30 cellular contexts compared by ENCODE assay signal in the genomic region with DNA sequence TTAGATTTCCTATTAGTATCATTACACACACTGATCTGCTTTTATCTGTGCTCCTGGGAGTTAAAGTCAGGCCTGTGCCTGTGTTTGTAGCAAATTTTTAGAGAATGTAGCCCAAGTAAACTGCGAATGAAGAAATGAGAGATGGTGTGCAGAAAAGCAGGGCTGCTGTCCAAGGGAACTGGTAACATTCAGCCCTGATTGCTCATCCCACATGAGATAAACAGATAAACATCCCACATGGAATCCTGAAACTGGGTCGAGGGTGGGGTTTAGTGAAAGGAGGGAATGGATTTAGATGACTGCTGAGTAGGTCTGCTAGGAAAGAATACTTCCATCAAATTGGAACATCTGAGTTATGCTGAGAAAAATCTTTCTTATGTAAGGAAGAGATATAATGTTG.
DNase-seq lines count a peak whose midpoint lies in the region; ATAC-seq, FAIRE-seq and TF ChIP-seq lines count a peak whose summit lies in the region.
"Had no signal": no experiment of that assay in that cellular context is flagged by ENCODE, and none has a peak within 500 bp of the region (broad histone marks: within the 10 kb centered on the region; RNA-seq: fewer than 3 reads in every experiment).

No MANE protein-coding gene starts in this region.

- H3K9me3 ChIP-seq in PC-3 (ENCODE audit: low read length) (no peaks in the 10 kb centered on the region), right cardiac atrium (ENCODE audit: control insufficient read depth, low read length) (no peaks in the 10 kb centered on the region), HepG2 (ENCODE audit: low read length) (no peaks in the 10 kb centered on the region)
- H3K9me3 ChIP-seq: BLaER1 treated with 17β-estradiol and CSF1 and Interleukin-3, amounts not matched to agents 10 nM and 100 nM; left ventricle myocardium inferior; right lobe of liver; tibial artery had no signal

- no peak overlapping the region for H3K27ac ChIP-seq in PC-3 (ENCODE audit: low read length)
- no peak overlapping the region for H3K27ac ChIP-seq in right cardiac atrium (ENCODE audit: low read length)
- H3K27ac ChIP-seq in HepG2 (ENCODE audit: extremely low read length, insufficient read depth, low read length), result no peak overlapping the region
- H3K27ac ChIP-seq: BLaER1 treated with 17β-estradiol and CSF1 and Interleukin-3, amounts not matched to agents 10 nM and 100 nM; left ventricle myocardium inferior; right lobe of liver; tibial artery had no signal

- TF ChIP-seq CTCF in PC-3 (conservative IDR thresholded peaks at IDR 0.05; ENCODE audit: low read depth, low read length) (no peak), fibroblast of villous mesenchyme (IDR thresholded peaks at IDR 0.05; ENCODE audit: insufficient read depth, low read depth, low read length) (no peak), HepG2 (CRISPR knock-in tag; IDR thresholded peaks at IDR 0.05) (no peak)

- H3K4me1 ChIP-seq in PC-3 (ENCODE audit: insufficient read depth, low read length) (no peaks in the 10 kb centered on the region), right cardiac atrium (ENCODE audit: control insufficient read depth, insufficient read depth, low read length) (peaks cover 2% of the 10 kb centered on the region), HepG2 (ENCODE audit: insufficient read depth, low read length) (no peaks in the 10 kb centered on the region)
- H3K4me1 ChIP-seq: BLaER1 treated with 17β-estradiol and CSF1 and Interleukin-3, amounts not matched to agents 10 nM and 100 nM; right lobe of liver; tibial artery had no signal

- no peak for FAIRE-seq in HepG2 (lab: Jason Lieb, UNC)
- FAIRE-seq: keratinocyte had no signal

- no peaks in the 10 kb centered on the region for H4K20me1 ChIP-seq in PC-3 (ENCODE audit: low read length)
- no peaks in the 10 kb centered on the region for H4K20me1 ChIP-seq in HepG2 (ENCODE audit: insufficient read depth, low read length)
- H4K20me1 ChIP-seq: BLaER1 treated with 17β-estradiol and CSF1 and Interleukin-3, amounts not matched to agents 10 nM and 100 nM had no signal

- TF ChIP-seq RAD21 in HepG2 (CRISPR knock-in tag; IDR thresholded peaks at IDR 0.05), result no peak

- no peaks in the 10 kb centered on the region for H3K36me3 ChIP-seq in PC-3 (ENCODE audit: low read depth, low read length)
- H3K36me3 ChIP-seq in HepG2 (replicated peaks in 1 of 2; ENCODE audit: control insufficient read depth in 1 of 2, insufficient read depth in 2 of 2, low read length in 2 of 2), result no peaks in the 10 kb centered on the region
- H3K36me3 ChIP-seq: BLaER1 treated with 17β-estradiol and CSF1 and Interleukin-3, amounts not matched to agents 10 nM and 100 nM; left ventricle myocardium inferior; right lobe of liver; tibial artery had no signal

- no peak for TF ChIP-seq EP300 in HepG2 (IDR thresholded peaks at IDR 0.05; ENCODE audit: low read depth in 2 of 2, low read length in 2 of 2)
- TF ChIP-seq EP300 in HepG2 (CRISPR knock-in tag; IDR thresholded peaks at IDR 0.05; ENCODE audit: borderline replicate concordance), result no peak

- ATAC-seq in PC-3, result no peak
- no peak for ATAC-seq in right cardiac atrium
- no peak for ATAC-seq in HepG2
- ATAC-seq: activated CD8-positive, alpha-beta memory T cell treated with anti-CD3 and anti-CD28 coated beads, Interleukin-2, amount 10 ng/mL, durations not matched to agents 7 days and 5 days; activated naive CD8-positive, alpha-beta T cell treated with anti-CD3 and anti-CD28 coated beads, Interleukin-2, amount 50 U/mL, for 24 hours; Panc1; right lobe of liver had no signal

- DNase-seq in AG08396 (ENCODE audit: low spot score) (peak; percentile 38), GM03348 (ENCODE audit: low spot score) (peak; percentile 41), PC-3 (peak; percentile 1), fibroblast of villous mesenchyme (ENCODE audit: low read depth) (peak; percentile 14), NCI-H526 treated with DMSO at 0.1 percent for 48 hours (lab: John Stamatoyannopoulos, UW) (no peak), right cardiac atrium (no peak), HepG2 (ENCODE audit: low spot score) (no peak), NCI-H2029 (lab: John Stamatoyannopoulos, UW) (no peak)
- DNase-seq: activated CD4-positive, alpha-beta T cell treated with anti-CD3 and anti-CD28 coated beads, Interleukin-2, amount 50 U/mL, for 4 hours; activated CD8-positive, alpha-beta memory T cell treated with anti-CD3 and anti-CD28 coated beads, Interleukin-2, amount 10 ng/mL, durations not matched to agents 7 days and 5 days; activated naive CD4-positive, alpha-beta T cell; activated naive CD8-positive, alpha-beta T cell treated with anti-CD3 and anti-CD28 coated beads, Interleukin-2, amount 50 U/mL, for 24 hours; activated T-cell treated with anti-CD3 and anti-CD28 coated beads, Interleukin-2, amount 50 U/mL, for 48 hours; DMS153; GDM1; glutamatergic neuron; left ventricle myocardium inferior; NCI-H1092; NCI-H1694 treated with DMSO at 0.1 percent for 48 hours; NCI-H2171 treated with DMSO at 0.1 percent for 48 hours; NCI-H524 treated with DMSO at 0.1 percent for 48 hours; posterior cingulate gyrus; right lobe of liver; Right ventricle myocardium superior; stimulated activated CD4-positive, alpha-beta T cell treated with anti-CD3 and anti-CD28 coated beads, Interleukin-2, amount 100 ng/mL, for 48 hours; T-helper 2 cell; tibial artery had no signal

- H2AFZ ChIP-seq in PC-3 (ENCODE audit: low read length), result no peak overlapping the region
- H2AFZ ChIP-seq in HepG2 (ENCODE audit: low read length), result no peak overlapping the region

- no peaks in the 10 kb centered on the region for H3K79me2 ChIP-seq in PC-3 (ENCODE audit: low read length)
- no peaks in the 10 kb centered on the region for H3K79me2 ChIP-seq in HepG2 (ENCODE audit: insufficient read depth, low read length)

- 44% methylated on average over 2 of the region's 2 CpGs for WGBS in right cardiac atrium
- WGBS in HepG2 (ENCODE audit: low lambda C conversion rate), result 2% methylated on average over 2 of the region's 2 CpGs

- H3F3A ChIP-seq in PC-3 (ENCODE audit: low read length, unreplicated experiment), result no peaks in the 10 kb centered on the region

- CTCF ChIA-PET in PC-3 (lab: Charles Lee) (no interaction called here), HepG2 (lab: Yijun Ruan, JAX; ENCODE audit: low intra/inter-chr PET ratio, low total read pairs) (no interaction called here)

- no peak overlapping the region for H3K4me2 ChIP-seq in PC-3 (ENCODE audit: low read length)
- H3K4me2 ChIP-seq in HepG2 (ENCODE audit: low read depth, low read length), result no peak overlapping the region
- H3K4me2 ChIP-seq: BLaER1 treated with 17β-estradiol and CSF1 and Interleukin-3, amounts not matched to agents 10 nM and 100 nM had no signal

- POLR2A ChIA-PET in PC-3 (lab: Charles Lee; ENCODE audit: unreplicated experiment) (no interaction called here), HepG2 (lab: Yijun Ruan, JAX) (no interaction called here)

- H3K27me3 ChIP-seq in PC-3 (ENCODE audit: low read length) (no peaks in the 10 kb centered on the region), right cardiac atrium (ENCODE audit: control insufficient read depth, insufficient read depth) (no peaks in the 10 kb centered on the region), HepG2 (ENCODE audit: control insufficient read depth in 1 of 2, insufficient read depth in 2 of 2, low read length in 2 of 2) (no peaks in the 10 kb centered on the region)
- H3K27me3 ChIP-seq: BLaER1 treated with 17β-estradiol and CSF1 and Interleukin-3, amounts not matched to agents 10 nM and 100 nM; right lobe of liver; tibial artery had no signal

- no peak overlapping the region for H3K9ac ChIP-seq in PC-3 (ENCODE audit: low read length)
- no peak overlapping the region for H3K9ac ChIP-seq in HepG2 (ENCODE audit: insufficient read depth, low read depth, low read length)
- H3K9ac ChIP-seq: BLaER1 treated with 17β-estradiol and CSF1 and Interleukin-3, amounts not matched to agents 10 nM and 100 nM had no signal

- intact Hi-C loops in PC-3 (cut with micrococcal nuclease) (no loop called here), right cardiac atrium (cut with DNase I) (no loop called here), HepG2 (cut with micrococcal nuclease; ENCODE audit: unreplicated experiment) (no loop called here)

- in situ Hi-C loops in HepG2 (cut with HindIII; ENCODE audit: extremely low pct_ligation_motif_present, low pct_unique_long_range_greater_than_20kb), result no loop called here

- no peak overlapping the region for H3K4me3 ChIP-seq in PC-3 (ENCODE audit: low read length)
- H3K4me3 ChIP-seq in fibroblast of villous mesenchyme (ENCODE audit: low read depth, low read length), result no peak overlapping the region
- H3K4me3 ChIP-seq in right cardiac atrium (ENCODE audit: low read length), result no peak overlapping the region
- no peak overlapping the region for H3K4me3 ChIP-seq in HepG2 (replicated peaks in 1 of 3; ENCODE audit: insufficient read depth in 1 of 3, low read depth in 2 of 3, low read length in 3 of 3)
- H3K4me3 ChIP-seq: BLaER1 treated with 17β-estradiol and CSF1 and Interleukin-3, amounts not matched to agents 10 nM and 100 nM; left ventricle myocardium inferior; right lobe of liver; tibial artery had no signal

- TF ChIP-seq POLR2A in HepG2 (IDR thresholded peaks at IDR 0.05; ENCODE audit: insufficient read depth in 1 of 2, low read depth in 2 of 2, low read length in 2 of 2), result no peak

- H3K9me2 ChIP-seq in PC-3 (replicated peaks; ENCODE audit: low read length), result no peaks in the 10 kb centered on the region

- no TSS peak for BruUV-seq in PC-3 (replicated peaks; lab: Mats Ljungman, UMichigan)
- BruUV-seq in HepG2 (replicated peaks; lab: Mats Ljungman, UMichigan), result no TSS peak

TF ChIP-seq in HepG2, 621 proteins besides CTCF, POLR2A, EP300 and RAD21:
- no peak for TF ChIP-seq THAP7 (CRISPR knock-in tag; IDR thresholded peaks at IDR 0.05)
- no peak for TF ChIP-seq HDAC2 (CRISPR knock-in tag; IDR thresholded peaks at IDR 0.05)
TF ChIP-seq in HepG2: peak in this region for 0.

Comparison
In these comparisons a context has a peak if more than half of its experiments do, and no peak if none do; other contexts are left out.
1. DNase-seq: peak in AG08396 (single experiment), GM03348 (single experiment), PC-3 (single experiment) and fibroblast of villous mesenchyme (single experiment); none in NCI-H526 treated with DMSO at 0.1 percent for 48 hours (single experiment), right cardiac atrium (0 of 3), HepG2 (single experiment) and NCI-H2029 (single experiment).